10 cellular contexts compared by ENCODE assay signal in the genomic region with DNA sequence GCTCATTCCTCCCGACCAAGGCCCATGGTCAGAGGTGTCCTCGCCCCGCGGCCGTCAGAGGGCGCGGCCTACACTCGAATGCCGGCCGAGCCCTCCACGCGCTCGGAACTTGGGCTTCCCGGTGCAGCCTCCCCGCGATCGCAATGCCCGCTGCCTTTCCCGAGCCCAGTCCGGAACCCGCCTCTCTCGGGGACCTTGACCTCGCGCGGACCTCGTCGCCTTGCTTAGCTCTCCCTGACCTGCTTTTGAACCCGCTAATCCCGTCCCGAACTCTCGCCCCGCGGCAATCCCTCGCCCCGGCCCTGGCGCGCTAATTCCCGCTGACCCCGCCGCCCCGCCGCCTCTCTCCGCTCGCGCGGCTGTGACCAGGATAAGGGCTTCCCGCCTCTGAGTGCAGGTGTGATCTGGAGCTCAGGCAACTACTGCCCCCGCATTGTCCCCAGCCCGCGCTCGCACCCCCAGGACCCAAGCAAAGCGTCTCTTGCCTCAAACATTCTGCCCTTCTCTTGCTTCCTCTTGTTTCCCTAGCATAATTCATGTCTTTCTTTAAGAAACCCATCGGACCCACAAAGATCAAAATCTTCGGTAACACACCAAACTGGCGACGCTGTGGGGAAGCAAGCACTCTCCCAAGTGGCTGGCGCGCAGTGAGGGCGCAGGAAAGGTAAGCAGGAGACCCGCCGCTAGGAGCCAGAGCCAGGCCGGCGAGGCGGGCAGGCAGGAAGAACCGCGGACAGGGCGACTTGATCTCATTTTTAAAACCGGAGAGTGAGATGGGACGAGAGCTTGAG. TPM values are rescaled to one million over a fixed set of nuclear protein-coding genes. Genes with fewer than 3 reads are reported as not detected.
A peak's percentile ranks its signal among the peaks of the same experiment; 100 is the strongest.
DNase-seq lines count a peak whose midpoint lies in the region; ATAC-seq and TF ChIP-seq lines count a peak whose summit lies in the region.
"Had no signal": no experiment of that assay in that cellular context is flagged by ENCODE, and none has a peak within 500 bp of the region (broad histone marks: within the 10 kb centered on the region; RNA-seq: fewer than 3 reads in every experiment).

No MANE protein-coding gene starts in this region.

- peak; percentile 50 for ATAC-seq in WTC11
- ATAC-seq in heart left ventricle, result peak in 2 of 4 donors; percentile 24 to 47
- no peak for ATAC-seq in HG02970 (IDR thresholded peaks at IDR 0.05; ENCODE audit: low FRiP score, unreplicated experiment)
- no peak for ATAC-seq in HG02759 (IDR thresholded peaks at IDR 0.05; ENCODE audit: unreplicated experiment)

- H3K4ac ChIP-seq in neuronal stem cell (ENCODE audit: low read length), result no peak overlapping the region

- no peak overlapping the region for H2BK12ac ChIP-seq in neuronal stem cell (ENCODE audit: low read length)

- H4K91ac ChIP-seq in neuronal stem cell (ENCODE audit: low read depth, low read length, poor library complexity), result no peak overlapping the region

- H2BK5ac ChIP-seq in neuronal stem cell (ENCODE audit: low read length), result no peak overlapping the region

- no peak for TF ChIP-seq POLR2A in heart left ventricle (IDR thresholded peaks at IDR 0.05)

- CTCF ChIA-PET in WTC11 (lab: Charles Lee), result interaction anchor here (0.8 to 1.4 kb wide), 3 partner anchors 18 to 59 kb away, joined by 3 to 5 read pairs (median 5); no protein-coding TSS in a partner anchor

- H3K36me3 ChIP-seq in heart left ventricle (no peaks in the 10 kb centered on the region), neuronal stem cell (replicated peaks in 1 of 2; ENCODE audit: control insufficient read depth in 2 of 2, insufficient read depth in 2 of 2, low read length in 2 of 2) (no peaks in the 10 kb centered on the region), tibial artery (no peaks in the 10 kb centered on the region)

- H2AK5ac ChIP-seq in neuronal stem cell (ENCODE audit: low read depth, low read length), result peak overlapping the region; percentile 5

- TF ChIP-seq CTCF in WTC11 (IDR thresholded peaks at IDR 0.05), result no peak
- peak in 1 of 12 donors; percentile 18 for TF ChIP-seq CTCF in heart left ventricle (IDR thresholded peaks at IDR 0.05)
- no peak for TF ChIP-seq CTCF in tibial artery (IDR thresholded peaks at IDR 0.05)

- POLR2A ChIA-PET in WTC11 (lab: Charles Lee), result interaction anchor here (0.6 to 1.2 kb wide), 2 partner anchors 9 to 68 kb away, joined by 5 to 7 read pairs; no protein-coding TSS in a partner anchor

- DNase-seq in DMS79 (lab: John Stamatoyannopoulos, UW) (peak; percentile 39), WTC11 (ENCODE audit: low spot score) (peak; percentile 71), heart left ventricle (no peak), neuronal stem cell (ENCODE audit: low spot score) (no peak), NOMO-1 treated with dmso at 0.1 percent for 144 hours (lab: John Stamatoyannopoulos, UW; ENCODE audit: unreplicated experiment) (no peak), tibial artery (no peak)
- DNase-seq: anterior cingulate cortex, SK-N-SH had no signal

- H3K27ac ChIP-seq in heart left ventricle, result no peak overlapping the region
- no peak overlapping the region for H3K27ac ChIP-seq in neuronal stem cell (replicated peaks; ENCODE audit: low read length)
- H3K27ac ChIP-seq in tibial artery, result no peak overlapping the region

- H3K18ac ChIP-seq in neuronal stem cell (ENCODE audit: low read length), result peak overlapping the region; percentile 29

- H3K4me3 ChIP-seq in heart left ventricle (peak overlapping the region in 9 of 12 donors; percentile 1 to 34 (median 24)), neuronal stem cell (ENCODE audit: low read length in 2 of 2) (peak overlapping the region in 1 of 2 donors; percentile 33), tibial artery (no peak overlapping the region)

- no peaks in the 10 kb centered on the region; the same call in 1 of the 2 replicates for H3K36me3 Mint-ChIP-seq in WTC11

- intact Hi-C loops in heart left ventricle (cut with DNase I) (no loop called here), tibial artery (cut with DNase I; ENCODE audit: low total_unique reads) (no loop called here)

- H3K27ac Mint-ChIP-seq in WTC11, result no peak overlapping the region

- no peak overlapping the region for H4K8ac ChIP-seq in neuronal stem cell (ENCODE audit: low read depth, low read length)

- H3K4me2 ChIP-seq in neuronal stem cell (ENCODE audit: insufficient read depth, low read length, poor library complexity, severe bottlenecking), result peak overlapping the region; percentile 52
- H3K4me2 ChIP-seq: SK-N-SH had no signal

- H3K4me3 Mint-ChIP-seq in WTC11, result peak overlapping the region; percentile 63

- 8 to 23% (median 15%) methylated on average over 59 to 69 of the region's 69 CpGs for WGBS in heart left ventricle, 4 donors
- WGBS in neuronal stem cell (ENCODE audit: extremely low coverage in 2 of 2, insufficient read length in 2 of 2, insufficient replicate concordance in 1 of 2), 2 donors, result no CpG with 5 or more reads among the region's 69 CpGs

- H2BK120ac ChIP-seq in neuronal stem cell (ENCODE audit: low read depth, low read length), result no peak overlapping the region

- H3K4me1 ChIP-seq in heart left ventricle (peaks cover 0 to 39% (median 22%) of the 10 kb centered on the region in 12 donors), neuronal stem cell (ENCODE audit: control insufficient read depth in 2 of 2, insufficient read depth in 1 of 2, low read depth in 1 of 2, low read length in 2 of 2) (peaks cover 9 to 25% of the 10 kb centered on the region in 2 donors), tibial artery (peaks cover 0 to 22% (median 16%) of the 10 kb centered on the region in 4 donors)

- H3K9ac ChIP-seq in neuronal stem cell (ENCODE audit: low read depth, low read length, poor library complexity), result no peak overlapping the region
- H3K9ac ChIP-seq: SK-N-SH had no signal

- peak overlapping the region; percentile 98 for H2AFZ ChIP-seq in neuronal stem cell (ENCODE audit: low read length)

- H3K27me3 Mint-ChIP-seq in WTC11 (ENCODE audit: low read depth), result peaks cover 100% of the 10 kb centered on the region

- H3K9me3 ChIP-seq in heart left ventricle (no peaks in the 10 kb centered on the region), neuronal stem cell (replicated peaks in 1 of 2; ENCODE audit: control insufficient read depth in 2 of 2, insufficient read depth in 1 of 2, low read depth in 1 of 2, low read length in 2 of 2) (peaks cover 0 to 2% of the 10 kb centered on the region in 2 donors), tibial artery (no peaks in the 10 kb centered on the region)
- H3K9me3 ChIP-seq: SK-N-SH had no signal

- H3K14ac ChIP-seq in neuronal stem cell (ENCODE audit: low read length), result no peak overlapping the region

- peaks cover 44 to 100% (median 92%) of the 10 kb centered on the region in 9 donors for H3K27me3 ChIP-seq in heart left ventricle
- H3K27me3 ChIP-seq in neuronal stem cell (ENCODE audit: control insufficient read depth in 3 of 3, insufficient read depth in 3 of 3, low read depth in 1 of 3, low read length in 3 of 3), result peaks cover 52 to 99% (median 89%) of the 10 kb centered on the region in 3 experiments
- H3K27me3 ChIP-seq in tibial artery, result peaks cover 12 to 82% of the 10 kb centered on the region in 2 donors

- peaks cover 36% of the 10 kb centered on the region for H3K4me1 Mint-ChIP-seq in WTC11

- peak overlapping the region; percentile 52 for H3K23ac ChIP-seq in neuronal stem cell (ENCODE audit: low read depth, low read length, poor library complexity)

- no peak overlapping the region for H2BK15ac ChIP-seq in neuronal stem cell (ENCODE audit: low read length)

- peaks cover 4% of the 10 kb centered on the region for H3K79me1 ChIP-seq in neuronal stem cell (ENCODE audit: low read depth, low read length)

- no peaks in the 10 kb centered on the region for H3K9me3 Mint-ChIP-seq in WTC11

TF ChIP-seq in WTC11, 78 proteins besides CTCF, POLR2A, EP300 and RAD21 (continues in another document):
- TF ChIP-seq SOX15 (CRISPR knock-in tag; IDR thresholded peaks at IDR 0.05), result no peak

RNA-seq across cellular contexts. Expression of gene VAX2, which starts 11.3 kb away (rescaled TPM):
- total RNA-seq in WTC11 (2021) (not detected in 3 replicates), heart left ventricle (under 1 TPM in 6 of 9 donors, not detected in 3; 0.19 to 0.63 (median 0.55) TPM)
- polyA plus RNA-seq in heart left ventricle, result 1 to 10 TPM in 1 of 2 donors, under 1 TPM in 1; 0.08 to 1.1 TPM
- 2.1 TPM for polyA plus RNA-seq in neuronal stem cell (2013, experiment 1 of 2)
- polyA plus RNA-seq in neuronal stem cell (2013, experiment 2 of 2), result 2.4 TPM

RNA-seq across cellular contexts. Expression of gene ATP6V1B1, which starts 46.6 kb away (rescaled TPM):
- total RNA-seq in WTC11 (2021) (not detected in 3 replicates), heart left ventricle (under 1 TPM in 5 of 9 donors, not detected in 4; 0.16 to 0.60 (median 0.48) TPM)
- 1 to 10 TPM in 1 of 2 donors, under 1 TPM in 1; 0.19 to 1.8 TPM for polyA plus RNA-seq in heart left ventricle
- polyA plus RNA-seq in neuronal stem cell (2013, experiment 1 of 2), result 1.9 TPM
- 2.3 TPM for polyA plus RNA-seq in neuronal stem cell (2013, experiment 2 of 2)

RNA-seq across cellular contexts. Expression of gene CD207, which starts 53.5 kb away (rescaled TPM):
- not detected in 3 replicates for total RNA-seq in WTC11 (2021)
- total RNA-seq in heart left ventricle, result under 1 TPM in 5 of 9 donors, not detected in 4; 0.16 to 0.48 (median 0.20) TPM
- under 1 TPM; 0.04 to 0.19 TPM for polyA plus RNA-seq in heart left ventricle
- polyA plus RNA-seq in neuronal stem cell (2013, experiment 1 of 2), result not detected
- 0.03 TPM for polyA plus RNA-seq in neuronal stem cell (2013, experiment 2 of 2)

Comparison
In these comparisons a context has a peak if more than half of its experiments do, and no peak if none do; other contexts are left out.
1. DNase-seq: peak in DMS79 (single experiment) and WTC11 (single experiment); none in heart left ventricle (0 of 5), neuronal stem cell (single experiment), NOMO-1 treated with dmso at 0.1 percent for 144 hours (single experiment) and tibial artery (0 of 2).
2. H3K4me3 ChIP-seq: peak in heart left ventricle (9 of 12); none in tibial artery (0 of 2).